ENCODE assay signal across 1 cellular context in the genomic region with DNA sequence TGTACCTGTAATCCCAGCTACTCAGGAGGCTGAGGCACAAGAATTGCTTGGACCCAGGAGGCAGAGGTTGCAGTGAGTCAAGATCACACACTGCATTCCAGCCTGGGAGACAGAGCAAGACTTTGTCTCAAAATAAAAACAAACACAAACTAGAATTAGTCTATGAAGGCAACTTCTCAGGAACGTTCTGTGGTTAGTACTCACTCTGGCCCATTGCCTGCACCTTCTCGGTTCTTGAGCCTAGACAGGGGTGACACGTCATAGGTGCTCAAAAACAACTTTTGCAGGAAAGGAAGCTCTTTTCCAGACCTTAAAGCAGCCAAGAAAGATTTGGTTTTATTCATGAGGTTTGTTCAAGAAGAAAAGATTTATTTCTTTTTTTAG.
TF ChIP-seq lines count a peak whose summit lies in the region.

No MANE protein-coding gene starts in this region.

TF ChIP-seq in HepG2, 621 proteins besides CTCF, POLR2A, EP300 and RAD21:
- TF ChIP-seq NR1H2 (CRISPR knock-in tag; IDR thresholded peaks at IDR 0.05; ENCODE audit: borderline replicate concordance, low read depth): no peak
- 0 out of 2 replicates have a peak, but pooled peaks have one; percentile 29 for TF ChIP-seq ZNF850 (CRISPR knock-in tag; conservative IDR thresholded peaks at IDR 0.05)
